Comparison of ENCODE assay signal across 2 cellular contexts in the genomic region with DNA sequence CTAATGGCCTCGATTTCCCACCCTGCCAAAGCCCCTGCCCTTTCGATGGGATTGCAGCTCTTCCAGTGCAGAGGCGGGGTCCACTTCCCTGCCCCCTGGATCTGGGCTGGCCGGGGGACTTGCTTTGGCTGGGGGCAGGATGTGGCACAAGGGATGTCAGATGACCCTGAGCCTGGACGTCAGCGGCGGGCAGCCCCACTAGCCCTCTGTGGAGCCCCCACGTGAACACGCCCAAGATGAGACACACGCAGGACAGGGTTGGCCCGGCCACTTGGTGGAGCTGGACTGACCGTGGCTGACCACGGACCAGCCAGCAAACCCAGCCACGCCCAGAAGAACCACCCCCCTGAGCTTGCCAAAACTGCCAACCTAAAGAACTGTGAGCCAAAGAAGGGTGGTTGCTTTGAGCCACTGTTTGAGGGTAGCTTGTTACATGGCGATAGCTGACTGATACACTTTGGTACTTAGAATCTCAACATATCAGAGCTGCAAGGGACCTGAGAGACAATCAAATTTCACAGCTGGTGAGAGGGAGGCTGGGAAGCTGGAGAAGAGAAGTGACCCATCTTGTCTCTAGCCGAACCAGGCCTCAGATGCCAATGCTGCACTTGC.
TF ChIP-seq lines count a peak whose summit lies in the region.

No MANE protein-coding gene starts in this region.

TF ChIP-seq in HEK293, 187 proteins besides CTCF, POLR2A, EP300 and RAD21:
- TF ChIP-seq ZNF571 (tag by site-specific recombination; IDR thresholded peaks at IDR 0.05) (no peak), ZNF391 (tag by site-specific recombination; IDR thresholded peaks at IDR 0.05; ENCODE audit: borderline replicate concordance, low read depth) (no peak), RBAK (tag by site-specific recombination; IDR thresholded peaks at IDR 0.05) (peak; percentile 94), ZNF37A (tag by site-specific recombination; IDR thresholded peaks at IDR 0.05) (no peak), ZNF175 (tag by site-specific recombination; IDR thresholded peaks at IDR 0.05) (no peak)

TF ChIP-seq in H1, 55 proteins besides CTCF, POLR2A, EP300 and RAD21:
- no peak for TF ChIP-seq SUZ12 (IDR thresholded peaks at IDR 0.05; ENCODE audit: low read length)
- TF ChIP-seq RFX5 (IDR thresholded peaks at IDR 0.05; ENCODE audit: borderline replicate concordance, low read depth, low read length) = no peak
- TF ChIP-seq SP4 (IDR thresholded peaks at IDR 0.05; ENCODE audit: low read length) = no peak
- TF ChIP-seq BACH1 (IDR thresholded peaks at IDR 0.05; ENCODE audit: low read length) = no peak
- TF ChIP-seq, protein P1, sequence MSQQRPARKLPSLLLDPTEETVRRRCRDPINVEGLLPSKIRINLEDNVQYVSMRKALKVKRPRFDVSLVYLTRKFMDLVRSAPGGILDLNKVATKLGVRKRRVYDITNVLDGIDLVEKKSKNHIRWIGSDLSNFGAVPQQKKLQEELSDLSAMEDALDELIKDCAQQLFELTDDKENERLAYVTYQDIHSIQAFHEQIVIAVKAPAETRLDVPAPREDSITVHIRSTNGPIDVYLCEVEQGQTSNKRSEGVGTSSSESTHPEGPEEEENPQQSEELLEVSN (IDR thresholded peaks at IDR 0.05) = no peak
- no peak for TF ChIP-seq TAF7 (optimal IDR thresholded peaks at IDR 0.05; ENCODE audit: borderline replicate concordance, low read depth, low read length)
- no peak for TF ChIP-seq CHD2 (IDR thresholded peaks at IDR 0.05; ENCODE audit: low read length)
- no peak for TF ChIP-seq KDM4A (IDR thresholded peaks at IDR 0.05; ENCODE audit: low read depth, low read length, severe bottlenecking)
- no peak for TF ChIP-seq CREB1 (IDR thresholded peaks at IDR 0.05)
- TF ChIP-seq SRF (IDR thresholded peaks at IDR 0.05; ENCODE audit: low read depth, low read length) = no peak
- TF ChIP-seq TEAD4 (IDR thresholded peaks at IDR 0.05; ENCODE audit: low read depth, low read length) = no peak
- TF ChIP-seq NANOG (IDR thresholded peaks at IDR 0.05; ENCODE audit: insufficient read depth, low read depth, low read length, poor library complexity, severe bottlenecking) = no peak
- no peak for TF ChIP-seq USF2 (IDR thresholded peaks at IDR 0.05; ENCODE audit: low read length)
- no peak for TF ChIP-seq CEBPB (IDR thresholded peaks at IDR 0.05; ENCODE audit: low read depth, low read length)
TF ChIP-seq in H1: peak in this region for 0.
